Comparison of ENCODE assay signal across 18 cellular contexts in genomic region chrX:10007604-10008003, GRCh38. TPM values are rescaled to one million over a fixed set of nuclear protein-coding genes. Genes with fewer than 3 reads are reported as not detected.
DNase-seq lines count a peak whose midpoint lies in the region; TF ChIP-seq lines count a peak whose summit lies in the region.
"Had no signal": no experiment of that assay in that cellular context is flagged by ENCODE, and none has a peak within 500 bp of the region (broad histone marks: within the 10 kb centered on the region; RNA-seq: fewer than 3 reads in every experiment).

No MANE protein-coding gene starts in this region.

- TF ChIP-seq CTCF in KMS-11 (conservative IDR thresholded peaks at IDR 0.05; ENCODE audit: low read depth, low read length), result no peak

- H3K4me1 Mint-ChIP-seq in activated naive CD4-positive, alpha-beta T cell treated with anti-CD3 and anti-CD28 coated beads for 36 hours (ENCODE audit: low read depth), result peaks cover 21% of the 10 kb centered on the region

- H3K4me1 ChIP-seq in KMS-11 (ENCODE audit: low read depth, poor library complexity, severe bottlenecking), result peaks cover 97% of the 10 kb centered on the region
- no peaks in the 10 kb centered on the region for H3K4me1 ChIP-seq in adipocyte (ENCODE audit: control insufficient read depth, insufficient read depth, low read length)
- H3K4me1 ChIP-seq: breast epithelium had no signal

- no peaks in the 10 kb centered on the region for H3K36me3 Mint-ChIP-seq in activated naive CD4-positive, alpha-beta T cell treated with anti-CD3 and anti-CD28 coated beads for 36 hours (ENCODE audit: low read depth)
- H3K36me3 Mint-ChIP-seq: activated naive CD8-positive, alpha-beta T cell had no signal

- H3K27me3 Mint-ChIP-seq in activated naive CD4-positive, alpha-beta T cell treated with anti-CD3 and anti-CD28 coated beads for 36 hours (ENCODE audit: low read depth), result no peaks in the 10 kb centered on the region
- H3K27me3 Mint-ChIP-seq: activated naive CD8-positive, alpha-beta T cell had no signal

- CTCF ChIA-PET in activated naive CD4-positive, alpha-beta T cell treated with anti-CD3 and anti-CD28 coated beads for 36 hours (lab: Charles Lee), result no interaction called here

- no peak overlapping the region for H3K9ac ChIP-seq in KMS-11
- no peak overlapping the region for H3K9ac ChIP-seq in adipocyte (ENCODE audit: low read length)
- H3K9ac ChIP-seq: parathyroid adenoma had no signal

- no peaks in the 10 kb centered on the region for H4K20me1 ChIP-seq in KMS-11 (ENCODE audit: insufficient read depth)

- H3K27ac Mint-ChIP-seq in activated naive CD4-positive, alpha-beta T cell treated with anti-CD3 and anti-CD28 coated beads for 36 hours, result no peak overlapping the region
- H3K27ac Mint-ChIP-seq: activated T-cell treated with anti-CD3 and anti-CD28 coated beads, Interleukin-2, amount 50 U/mL, for 24 hours had no signal

- H3K36me3 ChIP-seq in KMS-11 (ENCODE audit: insufficient read depth), result no peaks in the 10 kb centered on the region
- H3K36me3 ChIP-seq in adipocyte (ENCODE audit: control insufficient read depth, insufficient read depth, low read length, severe bottlenecking), result no peaks in the 10 kb centered on the region
- H3K36me3 ChIP-seq: breast epithelium, SJSA1, tibial artery had no signal

- H3K27ac ChIP-seq in KMS-11, result peak overlapping the region; percentile 42; the same call in 1 of the 2 replicates
- H3K27ac ChIP-seq: breast epithelium, parathyroid adenoma, SJSA1, tibial artery had no signal

- H3K9me3 Mint-ChIP-seq in activated naive CD4-positive, alpha-beta T cell treated with anti-CD3 and anti-CD28 coated beads for 36 hours, result no peaks in the 10 kb centered on the region
- H3K9me3 Mint-ChIP-seq: activated T-cell treated with anti-CD3 and anti-CD28 coated beads, Interleukin-2, amount 50 U/mL, for 24 hours had no signal

- H3K4me2 ChIP-seq in KMS-11, result peak overlapping the region; percentile 33; the same call in 1 of the 2 replicates

- H3K27me3 ChIP-seq in KMS-11 (ENCODE audit: insufficient read depth, low read depth) (no peaks in the 10 kb centered on the region), adipocyte (replicated peaks; ENCODE audit: control insufficient read depth, insufficient read depth, low read length) (peaks cover 6% of the 10 kb centered on the region)
- H3K27me3 ChIP-seq: SJSA1, tibial artery had no signal

- H3K79me2 ChIP-seq in KMS-11 (ENCODE audit: insufficient read depth, low read depth), result no peaks in the 10 kb centered on the region
- H3K79me2 ChIP-seq: parathyroid adenoma had no signal

- H3K4me3 Mint-ChIP-seq in activated naive CD4-positive, alpha-beta T cell treated with anti-CD3 and anti-CD28 coated beads for 36 hours, result no peak overlapping the region
- H3K4me3 Mint-ChIP-seq: activated naive CD8-positive, alpha-beta T cell; activated T-cell treated with anti-CD3 and anti-CD28 coated beads, Interleukin-2, amount 50 U/mL, for 24 hours had no signal

- DNase-seq in ELF-1 (ENCODE audit: low read depth, low spot score), result peak; percentile 26
- DNase-seq in adipocyte (ENCODE audit: low read depth), result peak; percentile 40
- DNase-seq in activated naive CD4-positive, alpha-beta T cell treated with anti-CD3 and anti-CD28 coated beads for 36 hours, result no peak
- DNase-seq in GF-D8 (lab: John Stamatoyannopoulos, UW), result no peak
- DNase-seq in NCI-H2081 treated with DMSO at 0.1 percent for 48 hours (lab: John Stamatoyannopoulos, UW), result no peak
- DNase-seq: activated CD4-positive, alpha-beta T cell treated with anti-CD3 and anti-CD28 coated beads, Interleukin-2, amount 50 U/mL, for 1 hour; activated T-cell treated with anti-CD3 and anti-CD28 coated beads, Interleukin-2, amount 50 U/mL, for 24 hours; effector CD4-positive, alpha-beta T cell; NCI-H1105 treated with DMSO at 0.1 percent for 48 hours; small intestine; tibial artery had no signal

- no peak overlapping the region for H2AFZ ChIP-seq in KMS-11 (ENCODE audit: low read depth)
- H2AFZ ChIP-seq: parathyroid adenoma had no signal

- H3K9me3 ChIP-seq in adipocyte (ENCODE audit: control insufficient read depth, low read length) (no peaks in the 10 kb centered on the region), iPS-18c (ENCODE audit: control insufficient read depth, insufficient read depth, low read length) (peaks cover 13% of the 10 kb centered on the region)
- H3K9me3 ChIP-seq: breast epithelium, SJSA1, tibial artery had no signal

- intact Hi-C loops in activated naive CD4-positive, alpha-beta T cell treated with anti-CD3 and anti-CD28 coated beads for 36 hours (cut with micrococcal nuclease), result no loop called here

- H3K4me3 ChIP-seq in KMS-11 (IDR thresholded peaks at IDR 0.05; ENCODE audit: insufficient read depth, low read depth, low read length) (no peak overlapping the region), adipocyte (ENCODE audit: low read length) (no peak overlapping the region), iPS-18c (ENCODE audit: insufficient read depth, low read depth, low read length) (peak overlapping the region; percentile 4; the same call in 1 of the 2 replicates)
- H3K4me3 ChIP-seq: breast epithelium, SJSA1, tibial artery had no signal

RNA-seq across cellular contexts. Expression of gene CLDN34, which starts 40.4 kb away (rescaled TPM):
- not detected for total RNA-seq in activated naive CD4-positive, alpha-beta T cell treated with anti-CD3 and anti-CD28 coated beads for 36 hours
- total RNA-seq: myocyte, SJSA1 had no signal

Comparison
In these comparisons a context has a peak if more than half of its experiments do, and no peak if none do; other contexts are left out.
1. DNase-seq: peak in ELF-1 (single experiment) and adipocyte (single experiment); none in activated naive CD4-positive, alpha-beta T cell treated with anti-CD3 and anti-CD28 coated beads for 36 hours (single experiment), GF-D8 (single experiment) and NCI-H2081 treated with DMSO at 0.1 percent for 48 hours (single experiment).